8 cellular contexts compared by ENCODE assay signal in genomic region chr15:68817304-68818087, GRCh38. TPM values are rescaled to one million over a fixed set of nuclear protein-coding genes. Genes with fewer than 3 reads are reported as not detected.
DNase-seq lines count a peak whose midpoint lies in the region; ATAC-seq and TF ChIP-seq lines count a peak whose summit lies in the region.

No MANE protein-coding gene starts in this region.

- no peak for ATAC-seq in HG02852 (IDR thresholded peaks at IDR 0.05; ENCODE audit: unreplicated experiment)

- H3K27ac Mint-ChIP-seq in activated CD4-positive, alpha-beta memory T cell treated with anti-CD3 and anti-CD28 coated beads, Interleukin-2, amount 10 ng/mL, durations not matched to agents 7 days and 5 days = peak overlapping the region; percentile 97

- H3K9me3 Mint-ChIP-seq in activated CD4-positive, alpha-beta memory T cell treated with anti-CD3 and anti-CD28 coated beads, Interleukin-2, amount 10 ng/mL, durations not matched to agents 7 days and 5 days = no peaks in the 10 kb centered on the region

- H3K4me1 Mint-ChIP-seq in activated CD4-positive, alpha-beta memory T cell treated with anti-CD3 and anti-CD28 coated beads, Interleukin-2, amount 10 ng/mL, durations not matched to agents 7 days and 5 days = peaks cover 49% of the 10 kb centered on the region

- CTCF ChIA-PET in HEK293T (lab: Yijun Ruan, JAX) = interaction anchor here (0.9 kb wide), 1 partner anchor 11 kb away, joined by 4 read pairs; no protein-coding TSS in a partner anchor
- CTCF ChIA-PET in activated CD4-positive, alpha-beta memory T cell treated with anti-CD3 and anti-CD28 coated beads, Interleukin-2, amount 10 ng/mL, durations not matched to agents 7 days and 5 days (lab: Charles Lee) = interaction anchor here (1.5 to 2.7 kb wide), 4 partner anchors 11 to 58 kb away, joined by 5 to 10 read pairs (median 8); no protein-coding TSS in a partner anchor

- no peaks in the 10 kb centered on the region for H3K27me3 Mint-ChIP-seq in activated CD4-positive, alpha-beta memory T cell treated with anti-CD3 and anti-CD28 coated beads, Interleukin-2, amount 10 ng/mL, durations not matched to agents 7 days and 5 days

- POLR2A ChIA-PET in HEK293T (lab: Yijun Ruan, JAX) = interaction anchor here (0.7 to 4.7 kb wide), 13 partner anchors 9 to 645 kb away, joined by 3 to 37 read pairs (median 5); no protein-coding TSS in a partner anchor
- POLR2A ChIA-PET in activated CD4-positive, alpha-beta memory T cell treated with anti-CD3 and anti-CD28 coated beads, Interleukin-2, amount 10 ng/mL, durations not matched to agents 7 days and 5 days (lab: Charles Lee) = interaction anchor here (0.6 to 4.3 kb wide), 16 partner anchors 9 to 763 kb away, joined by 3 to 97 read pairs (median 4); partner anchors contain the start of genes FEM1B, PIAS1 and RPLP1

- peak overlapping the region; percentile 91 for H3K4me3 Mint-ChIP-seq in activated CD4-positive, alpha-beta memory T cell treated with anti-CD3 and anti-CD28 coated beads, Interleukin-2, amount 10 ng/mL, durations not matched to agents 7 days and 5 days

- peaks cover 33% of the 10 kb centered on the region for H3K36me3 Mint-ChIP-seq in activated CD4-positive, alpha-beta memory T cell treated with anti-CD3 and anti-CD28 coated beads, Interleukin-2, amount 10 ng/mL, durations not matched to agents 7 days and 5 days (ENCODE audit: low read depth)

- DNase-seq in Daoy (ENCODE audit: low read depth) (peak; percentile 71), HEK293T (ENCODE audit: extremely low spot score) (peak; percentile 43), NCI-H345 treated with DMSO at 0.1 percent for 48 hours (lab: John Stamatoyannopoulos, UW; ENCODE audit: unreplicated experiment) (peak; percentile 26), ecto neural progenitor cell (ENCODE audit: low spot score) (peak; percentile 77), lung microvascular endothelial cell (ENCODE audit: low read depth in 2 of 2) (peak; percentile 62 to 67)
- peak; percentile 72 for DNase-seq in activated CD4-positive, alpha-beta memory T cell treated with anti-CD3 and anti-CD28 coated beads, Interleukin-2, amount 10 ng/mL, durations not matched to agents 7 days and 5 days
- peak; percentile 40 to 68 (median 55) for DNase-seq in stimulated activated CD4-positive, alpha-beta T cell treated with anti-CD3 and anti-CD28 coated beads, TNF-alpha, amount 100 ng/mL, for 48 hours (ENCODE audit: low read depth in 3 of 3)

TF ChIP-seq in HEK293T, 16 proteins besides CTCF, POLR2A, EP300 and RAD21:
- TF ChIP-seq NFRKB (IDR thresholded peaks at IDR 0.05) (peak; percentile 50; the same call in 1 of the 2 replicates), ARNT (IDR thresholded peaks at IDR 0.05) (no peak)

RNA-seq across cellular contexts. Expression of gene ANP32A, which starts 3.2 kb away (rescaled TPM):
- 104 and 152 TPM in 2 replicates for total RNA-seq in Daoy (2014; rRNA removed; shearing (Covaris generic))
- 100 to 1,000 TPM; 190 to 194 TPM for total RNA-seq in activated CD4-positive, alpha-beta memory T cell treated with anti-CD3 and anti-CD28 coated beads, Interleukin-2, amount 10 ng/mL, durations not matched to agents 7 days and 5 days
- total RNA-seq in lung microvascular endothelial cell = 37.5 and 46.0 TPM in 2 replicates

Comparison
In these comparisons a context has a peak if more than half of its experiments do, and no peak if none do; other contexts are left out.
1. DNase-seq: peak in every context shown above with its lines; median percentile 77 in ecto neural progenitor cell; 72 in activated CD4-positive, alpha-beta memory T cell treated with anti-CD3 and anti-CD28 coated beads, Interleukin-2, amount 10 ng/mL, durations not matched to agents 7 days and 5 days; 71 in Daoy; 64 in lung microvascular endothelial cell; 55 in stimulated activated CD4-positive, alpha-beta T cell treated with anti-CD3 and anti-CD28 coated beads, TNF-alpha, amount 100 ng/mL, for 48 hours; 43 in HEK293T; 26 in NCI-H345 treated with DMSO at 0.1 percent for 48 hours.